15 cellular contexts compared by ENCODE assay signal in the genomic region with DNA sequence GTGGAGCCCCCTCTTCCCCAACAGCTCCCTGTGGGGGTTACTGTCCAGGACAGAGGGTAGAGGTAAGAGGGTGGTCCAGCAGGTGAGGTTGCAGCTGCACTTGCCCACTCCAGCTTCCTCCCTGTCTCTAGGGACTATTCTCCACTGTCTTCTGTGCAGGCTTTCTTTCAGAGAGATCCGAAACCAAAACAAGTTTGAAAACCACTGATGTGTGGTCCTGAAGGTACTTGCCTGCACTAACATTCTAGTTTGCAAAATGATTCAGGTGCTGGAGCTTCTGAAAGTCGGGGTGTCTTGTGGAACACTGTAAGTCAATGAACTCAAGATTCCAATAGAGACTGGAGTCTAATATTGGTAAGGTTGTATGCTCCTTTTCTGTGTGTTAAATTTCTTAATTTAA.
DNase-seq lines count a peak whose midpoint lies in the region; ATAC-seq, FAIRE-seq and TF ChIP-seq lines count a peak whose summit lies in the region.
"Had no signal": no experiment of that assay in that cellular context is flagged by ENCODE, and none has a peak within 500 bp of the region (broad histone marks: within the 10 kb centered on the region; RNA-seq: fewer than 3 reads in every experiment).

No MANE protein-coding gene starts in this region.

- no peaks in the 10 kb centered on the region for H3K79me2 ChIP-seq in HepG2 (ENCODE audit: insufficient read depth, low read length)

- in situ Hi-C loops in HepG2 (cut with HindIII; ENCODE audit: extremely low pct_ligation_motif_present, low pct_unique_long_range_greater_than_20kb) = no loop called here

- TF ChIP-seq POLR2A in thyroid gland (IDR thresholded peaks at IDR 0.05) = no peak
- TF ChIP-seq POLR2A in HepG2 (IDR thresholded peaks at IDR 0.05; ENCODE audit: insufficient read depth in 1 of 2, low read depth in 2 of 2, low read length in 2 of 2) = no peak

- BruUV-seq in HepG2 (replicated peaks; lab: Mats Ljungman, UMichigan) = no TSS peak

- no peaks in the 10 kb centered on the region for H3K4me1 Mint-ChIP-seq in T-cell
- H3K4me1 Mint-ChIP-seq: activated naive CD4-positive, alpha-beta T cell treated with anti-CD3 and anti-CD28 coated beads, Interleukin-2, amount 50 U/mL, for 24 hours; stimulated activated naive CD8-positive, alpha-beta T cell treated with anti-CD3 and anti-CD28 coated beads, Interleukin-15, amount 100 ng/mL, for 72 hours had no signal

- peak; percentile 54 for ATAC-seq in GM18873 (IDR thresholded peaks at IDR 0.05; ENCODE audit: low FRiP score, unreplicated experiment)
- ATAC-seq in GM21528 (IDR thresholded peaks at IDR 0.05; ENCODE audit: low FRiP score, unreplicated experiment) = peak; percentile 73
- peak; percentile 55 for ATAC-seq in HG03064 (IDR thresholded peaks at IDR 0.05; ENCODE audit: low read depth, unreplicated experiment)
- no peak for ATAC-seq in T-cell (replicated peaks in 1 of 4)
- no peak for ATAC-seq in HG03135 (IDR thresholded peaks at IDR 0.05; ENCODE audit: unreplicated experiment)
- no peak for ATAC-seq in HepG2
- ATAC-seq: foreskin keratinocyte; sciatic nerve; stimulated activated naive CD8-positive, alpha-beta T cell treated with anti-CD3 and anti-CD28 coated beads, Interleukin-15, amount 100 ng/mL, for 72 hours had no signal

- H2AFZ ChIP-seq in HepG2 (ENCODE audit: low read length) = no peak overlapping the region

- TF ChIP-seq CTCF in thyroid gland (IDR thresholded peaks at IDR 0.05) (no peak), HepG2 (CRISPR knock-in tag; IDR thresholded peaks at IDR 0.05) (no peak)

- H3K4me2 ChIP-seq in HepG2 (ENCODE audit: low read depth, low read length) = no peak overlapping the region

- no peak overlapping the region for H3K9ac ChIP-seq in HepG2 (ENCODE audit: insufficient read depth, low read depth, low read length)

- POLR2A ChIA-PET in T-cell (lab: Charles Lee) = interaction anchor here in 1 of 2 donors (0.5 to 0.6 kb wide), 3 partner anchors 21 to 48 kb away, joined by 4 to 6 read pairs (median 5); no protein-coding TSS in a partner anchor
- POLR2A ChIA-PET in HepG2 (lab: Yijun Ruan, JAX) = no interaction called here

- H3K27me3 Mint-ChIP-seq in T-cell = peaks cover under 1 to 1% of the 10 kb centered on the region in 2 donors
- H3K27me3 Mint-ChIP-seq: activated naive CD4-positive, alpha-beta T cell treated with anti-CD3 and anti-CD28 coated beads, Interleukin-2, amount 50 U/mL, for 24 hours; stimulated activated naive CD8-positive, alpha-beta T cell treated with anti-CD3 and anti-CD28 coated beads, Interleukin-15, amount 100 ng/mL, for 72 hours had no signal

- no peak for TF ChIP-seq RAD21 in HepG2 (CRISPR knock-in tag; IDR thresholded peaks at IDR 0.05)

- TF ChIP-seq EP300 in HepG2 (IDR thresholded peaks at IDR 0.05; ENCODE audit: low read depth in 2 of 2, low read length in 2 of 2) = no peak
- no peak for TF ChIP-seq EP300 in HepG2 (CRISPR knock-in tag; IDR thresholded peaks at IDR 0.05; ENCODE audit: borderline replicate concordance)

- H3K36me3 ChIP-seq in thyroid gland = peaks cover 0 to 4% of the 10 kb centered on the region in 2 donors
- H3K36me3 ChIP-seq in HepG2 (replicated peaks in 1 of 2; ENCODE audit: control insufficient read depth in 1 of 2, insufficient read depth in 2 of 2, low read length in 2 of 2) = no peaks in the 10 kb centered on the region

- no peak for FAIRE-seq in HepG2 (lab: Jason Lieb, UNC)
- FAIRE-seq: bronchial epithelial cell had no signal

- no peak for DNase-seq in T-cell
- no peak for DNase-seq in thyroid gland
- no peak for DNase-seq in HepG2 (ENCODE audit: low spot score)
- DNase-seq: effector memory CD4-positive, alpha-beta T cell; foreskin keratinocyte; stimulated activated naive CD8-positive, alpha-beta T cell treated with anti-CD3 and anti-CD28 coated beads, Interleukin-15, amount 100 ng/mL, for 72 hours had no signal

- no peaks in the 10 kb centered on the region for H3K9me3 Mint-ChIP-seq in T-cell
- H3K9me3 Mint-ChIP-seq: activated naive CD4-positive, alpha-beta T cell treated with anti-CD3 and anti-CD28 coated beads, Interleukin-2, amount 50 U/mL, for 24 hours; CD14-positive monocyte; stimulated activated naive CD8-positive, alpha-beta T cell treated with anti-CD3 and anti-CD28 coated beads, Interleukin-15, amount 100 ng/mL, for 72 hours had no signal

- H3K9me3 ChIP-seq in thyroid gland = no peaks in the 10 kb centered on the region
- H3K9me3 ChIP-seq in HepG2 (ENCODE audit: low read length) = no peaks in the 10 kb centered on the region

- no peaks in the 10 kb centered on the region for H3K36me3 Mint-ChIP-seq in T-cell
- H3K36me3 Mint-ChIP-seq: activated naive CD4-positive, alpha-beta T cell treated with anti-CD3 and anti-CD28 coated beads, Interleukin-2, amount 50 U/mL, for 24 hours; CD14-positive monocyte had no signal

- CTCF ChIA-PET in T-cell (lab: Charles Lee) = interaction anchor here in 1 of 2 donors (0.6 kb wide), 1 partner anchor 37 kb away, joined by 5 read pairs; no protein-coding TSS in a partner anchor
- CTCF ChIA-PET in HepG2 (lab: Yijun Ruan, JAX; ENCODE audit: low intra/inter-chr PET ratio, low total read pairs) = no interaction called here

- no peaks in the 10 kb centered on the region for H4K20me1 ChIP-seq in HepG2 (ENCODE audit: insufficient read depth, low read length)

- 66 to 83% methylated on average over 2 of the region's 2 CpGs for WGBS in thyroid gland, 2 donors
- 49% methylated on average over 2 of the region's 2 CpGs for WGBS in HepG2 (ENCODE audit: low lambda C conversion rate)

- H3K4me3 Mint-ChIP-seq in T-cell = no peak overlapping the region
- H3K4me3 Mint-ChIP-seq: activated naive CD4-positive, alpha-beta T cell treated with anti-CD3 and anti-CD28 coated beads, Interleukin-2, amount 50 U/mL, for 24 hours; CD14-positive monocyte; stimulated activated naive CD8-positive, alpha-beta T cell treated with anti-CD3 and anti-CD28 coated beads, Interleukin-15, amount 100 ng/mL, for 72 hours had no signal

- intact Hi-C loops in thyroid gland (cut with DNase I) = no loop called here
- intact Hi-C loops in HepG2 (cut with micrococcal nuclease; ENCODE audit: unreplicated experiment) = no loop called here

- H3K27me3 ChIP-seq in thyroid gland (no peaks in the 10 kb centered on the region), HepG2 (ENCODE audit: control insufficient read depth in 1 of 2, insufficient read depth in 2 of 2, low read length in 2 of 2) (peaks cover 2 to 3% of the 10 kb centered on the region in 2 experiments; a peak in 1 of 5 replicates)
- H3K27me3 ChIP-seq: foreskin keratinocyte had no signal

- H3K27ac Mint-ChIP-seq in T-cell = no peak overlapping the region
- H3K27ac Mint-ChIP-seq: activated naive CD4-positive, alpha-beta T cell treated with anti-CD3 and anti-CD28 coated beads, Interleukin-2, amount 50 U/mL, for 24 hours; CD14-positive monocyte; stimulated activated naive CD8-positive, alpha-beta T cell treated with anti-CD3 and anti-CD28 coated beads, Interleukin-15, amount 100 ng/mL, for 72 hours had no signal

- H3K27ac ChIP-seq in thyroid gland = no peak overlapping the region
- no peak overlapping the region for H3K27ac ChIP-seq in HepG2 (ENCODE audit: extremely low read length, insufficient read depth, low read length)
- H3K27ac ChIP-seq: foreskin keratinocyte, VCaP had no signal

- no peaks in the 10 kb centered on the region for H3K4me1 ChIP-seq in thyroid gland
- no peaks in the 10 kb centered on the region for H3K4me1 ChIP-seq in HepG2 (ENCODE audit: insufficient read depth, low read length)
- H3K4me1 ChIP-seq: foreskin keratinocyte had no signal

- H3K4me3 ChIP-seq in thyroid gland (replicated peaks in 1 of 3) (no peak overlapping the region), HepG2 (replicated peaks in 1 of 3; ENCODE audit: insufficient read depth in 1 of 3, low read depth in 2 of 3, low read length in 3 of 3) (no peak overlapping the region)

TF ChIP-seq in HepG2, 621 proteins besides CTCF, POLR2A, EP300 and RAD21:
- TF ChIP-seq FOXC1 (CRISPR knock-in tag; IDR thresholded peaks at IDR 0.05; ENCODE audit: borderline replicate concordance) (no peak), ZNF30 (CRISPR knock-in tag; IDR thresholded peaks at IDR 0.05) (no peak), HIVEP1 (CRISPR knock-in tag; IDR thresholded peaks at IDR 0.05) (no peak), STAT5B (CRISPR knock-in tag; IDR thresholded peaks at IDR 0.05) (no peak), ZNF484 (CRISPR knock-in tag; IDR thresholded peaks at IDR 0.05; ENCODE audit: borderline replicate concordance, low read depth) (no peak), SAP130 (CRISPR knock-in tag; IDR thresholded peaks at IDR 0.05; ENCODE audit: low read depth) (no peak), IRX3 (CRISPR knock-in tag; IDR thresholded peaks at IDR 0.05; ENCODE audit: borderline replicate concordance, low read depth) (no peak), HOXA9 (CRISPR knock-in tag; IDR thresholded peaks at IDR 0.05; ENCODE audit: borderline replicate concordance) (no peak)

Comparison
In these comparisons a context has a peak if more than half of its experiments do, and no peak if none do; other contexts are left out.
1. ATAC-seq: peak in GM18873 (single experiment), GM21528 (single experiment) and HG03064 (single experiment); none in T-cell (0 of 4), HG03135 (single experiment) and HepG2 (single experiment).